ENCODE assay signal across 17 cellular contexts in the genomic region with DNA sequence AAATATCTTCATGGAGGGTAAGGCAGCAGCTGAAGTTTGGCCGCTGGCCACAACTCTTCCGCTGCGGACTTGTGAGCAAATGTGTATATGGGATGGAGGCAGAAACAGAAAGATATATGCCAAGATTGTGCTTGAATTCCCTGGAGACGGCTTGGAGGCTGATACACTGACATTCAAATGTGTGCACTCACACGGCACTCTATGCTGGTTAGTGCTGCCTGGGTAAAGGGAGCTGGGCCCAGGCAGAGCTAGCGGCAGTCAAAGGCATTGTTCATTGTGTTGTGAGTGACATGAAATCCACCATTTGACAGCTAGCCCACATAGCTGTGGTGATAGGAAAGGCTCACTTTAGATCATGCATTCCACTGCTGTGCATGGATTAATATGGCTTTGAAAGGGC.
DNase-seq lines count a peak whose midpoint lies in the region; ATAC-seq, FAIRE-seq and TF ChIP-seq lines count a peak whose summit lies in the region.
"Had no signal": no experiment of that assay in that cellular context is flagged by ENCODE, and none has a peak within 500 bp of the region (broad histone marks: within the 10 kb centered on the region; RNA-seq: fewer than 3 reads in every experiment).

No MANE protein-coding gene starts in this region.

- no peaks in the 10 kb centered on the region for H3K9me3 ChIP-seq in H9 (ENCODE audit: control insufficient read depth, low read depth, low read length)
- H3K9me3 ChIP-seq: ovary had no signal

- H3K9ac ChIP-seq in H9 (ENCODE audit: extremely low read depth, insufficient read length, low read length), result no peak overlapping the region
- H3K9ac ChIP-seq: GM23248 had no signal

- no peak overlapping the region for H3K4ac ChIP-seq in H9 (ENCODE audit: low read depth, low read length)

- H3K36me3 Mint-ChIP-seq in H9 (ENCODE audit: insufficient read depth in 1 of 3, low read depth in 3 of 3), result no peaks in the 10 kb centered on the region

- no peaks in the 10 kb centered on the region for H3K4me1 Mint-ChIP-seq in H9
- H3K4me1 Mint-ChIP-seq in stimulated activated naive CD8-positive, alpha-beta T cell treated with anti-CD3 and anti-CD28 coated beads, Interleukin-15, amount 100 ng/mL, for 72 hours, result peaks cover 5% of the 10 kb centered on the region
- H3K4me1 Mint-ChIP-seq: T-helper 17 cell had no signal

- no peak overlapping the region for H3K23ac ChIP-seq in H9 (ENCODE audit: insufficient read length, low read depth, low read length)

- H2BK15ac ChIP-seq in H9 (ENCODE audit: low read depth, low read length), result no peak overlapping the region

- FAIRE-seq in H54 (lab: Jason Lieb, UNC), result no peak
- FAIRE-seq: small intestine had no signal

- H3K27me3 ChIP-seq in H9 (ENCODE audit: insufficient read depth, low read length), result no peaks in the 10 kb centered on the region
- H3K27me3 ChIP-seq: ovary had no signal

- no peak overlapping the region for H2AFZ ChIP-seq in H9 (ENCODE audit: low read length)
- H2AFZ ChIP-seq: GM23248 had no signal

- H2AK5ac ChIP-seq in H9 (ENCODE audit: insufficient read length, low read length), result no peak overlapping the region

- TF ChIP-seq POLR2A in H54 (IDR thresholded peaks at IDR 0.05; ENCODE audit: low read depth, low read length), result no peak

- no peaks in the 10 kb centered on the region for H3K9me3 Mint-ChIP-seq in H9
- peaks cover 0 to 9% of the 10 kb centered on the region in 2 donors for H3K9me3 Mint-ChIP-seq in stimulated activated naive CD8-positive, alpha-beta T cell treated with anti-CD3 and anti-CD28 coated beads, Interleukin-15, amount 100 ng/mL, for 72 hours

- H3K27ac Mint-ChIP-seq in H9, result peak overlapping the region in 1 of 3 experiments; percentile 25; a peak in 1 of 7 replicates
- H3K27ac Mint-ChIP-seq in stimulated activated naive CD8-positive, alpha-beta T cell treated with anti-CD3 and anti-CD28 coated beads, Interleukin-15, amount 100 ng/mL, for 72 hours, result no peak overlapping the region
- H3K27ac Mint-ChIP-seq: activated T-cell treated with anti-CD3 and anti-CD28 coated beads, Interleukin-2, amount 50 U/mL, for 72 hours; T-helper 17 cell had no signal

- intact Hi-C loops in sciatic nerve (cut with DNase I), result loop anchor here (10.0 kb wide), 1 partner anchor 1298 kb away; no protein-coding TSS in a partner anchor

- H3K79me2 ChIP-seq in H9 (ENCODE audit: insufficient read depth, low read length), result no peaks in the 10 kb centered on the region

- H2BK12ac ChIP-seq in H9 (ENCODE audit: insufficient read length, low read depth, low read length), result no peak overlapping the region

- H4K5ac ChIP-seq in H9 (ENCODE audit: insufficient read length, low read depth, low read length), result no peak overlapping the region

- H3K27me3 Mint-ChIP-seq in H9 (ENCODE audit: low read depth), result no peaks in the 10 kb centered on the region
- peaks cover 43% of the 10 kb centered on the region for H3K27me3 Mint-ChIP-seq in stimulated activated naive CD8-positive, alpha-beta T cell treated with anti-CD3 and anti-CD28 coated beads, Interleukin-15, amount 100 ng/mL, for 72 hours

- no peak overlapping the region for H4K8ac ChIP-seq in H9 (replicated peaks; ENCODE audit: insufficient read length, low read depth, low read length)

- H3K23me2 ChIP-seq in H9 (ENCODE audit: insufficient read length, low read depth, low read length, poor library complexity, severe bottlenecking), result no peaks in the 10 kb centered on the region

- no peak overlapping the region for H3K4me2 ChIP-seq in H9 (ENCODE audit: insufficient read depth, insufficient read length, low read length)

- no peak overlapping the region for H2BK20ac ChIP-seq in H9 (ENCODE audit: low read depth, low read length, poor library complexity, severe bottlenecking)

- H3K4me3 ChIP-seq in cardiac fibroblast (replicated peaks in 1 of 2; ENCODE audit: low read depth in 2 of 2, low read length in 2 of 2), result no peak overlapping the region
- H3K4me3 ChIP-seq: GM23248, ovary had no signal

- WGBS in H9 (ENCODE audit: extremely low coverage, insufficient read length, low lambda C conversion rate), result no CpG with 5 or more reads among the region's 6 CpGs

- no peak overlapping the region for H3K14ac ChIP-seq in H9 (ENCODE audit: insufficient read depth, low read length)

- H3K18ac ChIP-seq in H9 (ENCODE audit: insufficient read length, low read depth, low read length), result no peak overlapping the region

- H3K27ac ChIP-seq in H9 (ENCODE audit: insufficient read length, low read depth, low read length), result no peak overlapping the region
- H3K27ac ChIP-seq: GM23248, ovary had no signal

- H2BK5ac ChIP-seq in H9 (ENCODE audit: insufficient read length, low read length), result no peak overlapping the region

- TF ChIP-seq CTCF in cardiac fibroblast (IDR thresholded peaks at IDR 0.05; ENCODE audit: low read depth, low read length), result no peak
- TF ChIP-seq CTCF in H9 (conservative IDR thresholded peaks at IDR 0.05), result no peak

- DNase-seq in NCI-H526 treated with DMSO at 0.1 percent for 48 hours (lab: John Stamatoyannopoulos, UW) (peak; percentile 35), cardiac fibroblast (ENCODE audit: low read depth in 2 of 2) (peak; percentile 41 to 63), medulla oblongata (ENCODE audit: extremely low spot score) (peak; percentile 70), sciatic nerve (ENCODE audit: low spot score) (no peak), H9 (no peak), H54 (ENCODE audit: insufficient read length, low spot score) (no peak)
- DNase-seq in stimulated activated naive CD8-positive, alpha-beta T cell treated with anti-CD3 and anti-CD28 coated beads, Interleukin-15, amount 100 ng/mL, for 72 hours, result no peak
- DNase-seq: activated T-cell treated with anti-CD3 and anti-CD28 coated beads, Interleukin-2, amount 50 U/mL, for 72 hours; COR-L47; effector memory CD4-positive, alpha-beta T cell; GM23248; NCI-H187; NCI-H226; ovary; small intestine; stimulated activated CD4-positive, alpha-beta T cell treated with anti-CD3 and anti-CD28 coated beads, Interleukin-4, amount 100 ng/mL, for 4 hours; T-helper 17 cell had no signal

- no peak overlapping the region for H3K4me3 Mint-ChIP-seq in H9
- no peak overlapping the region for H3K4me3 Mint-ChIP-seq in stimulated activated naive CD8-positive, alpha-beta T cell treated with anti-CD3 and anti-CD28 coated beads, Interleukin-15, amount 100 ng/mL, for 72 hours
- H3K4me3 Mint-ChIP-seq: T-helper 17 cell had no signal

- H2BK120ac ChIP-seq in H9 (ENCODE audit: low read depth, low read length, poor library complexity, severe bottlenecking), result no peak overlapping the region

- H3T11ph ChIP-seq in H9 (ENCODE audit: low read length), result no peak overlapping the region

- no peaks in the 10 kb centered on the region for H4K20me1 ChIP-seq in H9 (ENCODE audit: control insufficient read depth, insufficient read depth, insufficient read length)

- no peak overlapping the region for H4K91ac ChIP-seq in H9 (ENCODE audit: insufficient read length, low read depth, low read length)

- no peaks in the 10 kb centered on the region for H3K4me1 ChIP-seq in H9 (ENCODE audit: insufficient read depth, low read length)

- no peak overlapping the region for H3K56ac ChIP-seq in H9 (ENCODE audit: insufficient read length, low read depth, low read length)

- ATAC-seq in sciatic nerve, result peak; percentile 50
- no peak for ATAC-seq in stimulated activated naive CD8-positive, alpha-beta T cell treated with anti-CD3 and anti-CD28 coated beads, Interleukin-15, amount 100 ng/mL, for 72 hours
- ATAC-seq: activated T-cell treated with anti-CD3 and anti-CD28 coated beads, Interleukin-2, amount 50 U/mL, for 72 hours; T-helper 17 cell had no signal

- H3K79me1 ChIP-seq in H9 (ENCODE audit: insufficient read depth, low read depth, low read length, poor library complexity, severe bottlenecking), result no peaks in the 10 kb centered on the region

Comparison
In these comparisons a context has a peak if more than half of its experiments do, and no peak if none do; other contexts are left out.
1. DNase-seq: peak in NCI-H526 treated with DMSO at 0.1 percent for 48 hours (single experiment), cardiac fibroblast (2 of 2) and medulla oblongata (single experiment); none in sciatic nerve (single experiment), H9 (single experiment), stimulated activated naive CD8-positive, alpha-beta T cell treated with anti-CD3 and anti-CD28 coated beads, Interleukin-15, amount 100 ng/mL, for 72 hours (0 of 2) and H54 (single experiment).